Comparison of ENCODE assay signal across 20 cellular contexts in genomic region chr10:62008943-62009342, GRCh38.
"Had no signal": no experiment of that assay in that cellular context is flagged by ENCODE, and none has a peak within 500 bp of the region (broad histone marks: within the 10 kb centered on the region; RNA-seq: fewer than 3 reads in every experiment).

No MANE protein-coding gene starts in this region.

- H3K4me3 ChIP-seq: body of pancreas, gastrocnemius medialis, heart right ventricle, ovary, stomach, tibial nerve, vagina had no signal

- ATAC-seq: activated CD8-positive, alpha-beta memory T cell treated with anti-CD3 and anti-CD28 coated beads, Interleukin-2, amount 10 ng/mL, durations not matched to agents 7 days and 5 days; activated T-cell treated with anti-CD3 and anti-CD28 coated beads, Interleukin-2, amount 50 U/mL, for 4 hours; body of pancreas; gastrocnemius medialis; heart right ventricle; left lobe of liver had no signal

- H3K36me3 ChIP-seq: gastrocnemius medialis, ovary, tibial nerve, vagina, WERI-Rb-1 had no signal

- H3K9me3 Mint-ChIP-seq: activated T-cell treated with anti-CD3 and anti-CD28 coated beads, Interleukin-2, amount 50 U/mL, for 4 hours; central memory CD8-positive, alpha-beta T cell had no signal

- H3K27me3 Mint-ChIP-seq: activated CD8-positive, alpha-beta memory T cell treated with anti-CD3 and anti-CD28 coated beads, Interleukin-2, amount 10 ng/mL, durations not matched to agents 7 days and 5 days; central memory CD8-positive, alpha-beta T cell had no signal

- DNase-seq: activated CD4-positive, alpha-beta T cell treated with anti-CD3 and anti-CD28 coated beads, Interleukin-2, amount 50 U/mL, for 1 hour; activated CD8-positive, alpha-beta memory T cell treated with anti-CD3 and anti-CD28 coated beads, Interleukin-2, amount 10 ng/mL, durations not matched to agents 7 days and 5 days; activated gamma-delta T cell; activated T-cell treated with anti-CD3 and anti-CD28 coated beads, Interleukin-2, amount 50 U/mL, for 4 hours; body of pancreas; effector memory CD4-positive, alpha-beta T cell; gastrocnemius medialis; heart right ventricle; islet precursor cell; ovary; stimulated activated CD4-positive, alpha-beta T cell treated with anti-CD3 and anti-CD28 coated beads, Interleukin-4, amount 100 ng/mL, for 1 hour; stimulated activated CD8-positive, alpha-beta memory T cell treated with anti-CD3 and anti-CD28 coated beads, Interleukin-4, amount 100 ng/mL, for 48 hours; stomach; T-helper 1 cell; WERI-Rb-1 had no signal

- H3K27ac Mint-ChIP-seq: activated CD8-positive, alpha-beta memory T cell treated with anti-CD3 and anti-CD28 coated beads, Interleukin-2, amount 10 ng/mL, durations not matched to agents 7 days and 5 days had no signal

- H3K9me3 ChIP-seq: body of pancreas, gastrocnemius medialis, heart right ventricle, ovary, stomach, tibial nerve, vagina had no signal

- H3K4me3 Mint-ChIP-seq: activated CD8-positive, alpha-beta memory T cell treated with anti-CD3 and anti-CD28 coated beads, Interleukin-2, amount 10 ng/mL, durations not matched to agents 7 days and 5 days; activated T-cell treated with anti-CD3 and anti-CD28 coated beads, Interleukin-2, amount 50 U/mL, for 4 hours; central memory CD8-positive, alpha-beta T cell; neural crest cell had no signal

- H3K27me3 ChIP-seq: body of pancreas, gastrocnemius medialis, heart right ventricle, ovary, stomach, tibial nerve, vagina had no signal

- H3K27ac ChIP-seq: body of pancreas, gastrocnemius medialis, ovary, vagina, WERI-Rb-1 had no signal
